ENCODE assay signal across 14 cellular contexts in the genomic region with DNA sequence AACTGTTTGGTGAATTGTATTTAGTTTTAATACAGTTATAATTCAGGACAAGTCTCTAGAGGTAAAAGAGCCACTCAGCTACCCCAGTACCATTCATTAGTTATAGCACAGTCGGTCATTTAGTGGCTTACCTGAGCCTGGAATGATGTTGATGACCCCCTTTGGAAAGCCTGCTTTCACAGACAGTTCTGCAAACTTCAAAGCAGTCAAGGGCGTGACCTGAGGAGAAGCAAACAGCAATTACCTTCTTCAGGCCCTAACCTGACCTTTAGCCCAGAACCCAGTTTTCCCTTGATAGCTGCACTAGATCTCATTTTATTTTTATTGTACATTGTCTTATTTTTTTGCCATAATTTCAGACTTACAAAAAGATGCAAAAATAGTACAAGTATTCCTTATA. TPM values are rescaled to one million over a fixed set of nuclear protein-coding genes. Genes with fewer than 3 reads are reported as not detected.
"Had no signal": no experiment of that assay in that cellular context is flagged by ENCODE, and none has a peak within 500 bp of the region (broad histone marks: within the 10 kb centered on the region; RNA-seq: fewer than 3 reads in every experiment).

No MANE protein-coding gene starts in this region.

- H3K36me3 Mint-ChIP-seq: naive thymus-derived CD8-positive, alpha-beta T cell had no signal

- DNase-seq: cortex of kidney; dorsolateral prefrontal cortex; effector CD8-positive, alpha-beta T cell; mesendoderm; naive thymus-derived CD8-positive, alpha-beta T cell; stimulated activated CD4-positive, alpha-beta T cell treated with anti-CD3 and anti-CD28 coated beads, Interleukin-2, amount 100 ng/mL, for 48 hours; stimulated activated naive CD4-positive, alpha-beta T cell treated with Interleukin-2 at 50 U/mL for 16 hours; upper lobe of left lung; uterus had no signal

- H3K9me3 Mint-ChIP-seq: naive thymus-derived CD8-positive, alpha-beta T cell; neural crest cell had no signal

- H3K27me3 Mint-ChIP-seq: naive thymus-derived CD8-positive, alpha-beta T cell had no signal

- H3K4me2 ChIP-seq: hepatocyte, smooth muscle cell had no signal

- H2AFZ ChIP-seq: hepatocyte had no signal

- H3K4me3 ChIP-seq: dorsolateral prefrontal cortex, hepatocyte, mucosa of descending colon, right atrium auricular region, smooth muscle cell, upper lobe of left lung, uterus had no signal

- H3K79me2 ChIP-seq: hepatocyte had no signal

- H3K27ac ChIP-seq: hepatocyte, right atrium auricular region, upper lobe of left lung, uterus had no signal

- H3K4me3 Mint-ChIP-seq: naive thymus-derived CD8-positive, alpha-beta T cell; neural crest cell had no signal

- H3K4me1 ChIP-seq: right atrium auricular region, upper lobe of left lung, uterus had no signal

- H3K27me3 ChIP-seq: dorsolateral prefrontal cortex, hepatocyte, right atrium auricular region, upper lobe of left lung, uterus had no signal

- ATAC-seq: mucosa of descending colon; naive thymus-derived CD8-positive, alpha-beta T cell had no signal

- H3K36me3 ChIP-seq: right atrium auricular region, upper lobe of left lung, uterus had no signal

- H3K9me3 ChIP-seq: mucosa of descending colon, right atrium auricular region, upper lobe of left lung, uterus had no signal

RNA-seq across cellular contexts. Expression of a gene that starts 43.8 kb away (rescaled TPM):
- polyA plus RNA-seq: naive thymus-derived CD8-positive, alpha-beta T cell had no signal
